In the genomic region with DNA sequence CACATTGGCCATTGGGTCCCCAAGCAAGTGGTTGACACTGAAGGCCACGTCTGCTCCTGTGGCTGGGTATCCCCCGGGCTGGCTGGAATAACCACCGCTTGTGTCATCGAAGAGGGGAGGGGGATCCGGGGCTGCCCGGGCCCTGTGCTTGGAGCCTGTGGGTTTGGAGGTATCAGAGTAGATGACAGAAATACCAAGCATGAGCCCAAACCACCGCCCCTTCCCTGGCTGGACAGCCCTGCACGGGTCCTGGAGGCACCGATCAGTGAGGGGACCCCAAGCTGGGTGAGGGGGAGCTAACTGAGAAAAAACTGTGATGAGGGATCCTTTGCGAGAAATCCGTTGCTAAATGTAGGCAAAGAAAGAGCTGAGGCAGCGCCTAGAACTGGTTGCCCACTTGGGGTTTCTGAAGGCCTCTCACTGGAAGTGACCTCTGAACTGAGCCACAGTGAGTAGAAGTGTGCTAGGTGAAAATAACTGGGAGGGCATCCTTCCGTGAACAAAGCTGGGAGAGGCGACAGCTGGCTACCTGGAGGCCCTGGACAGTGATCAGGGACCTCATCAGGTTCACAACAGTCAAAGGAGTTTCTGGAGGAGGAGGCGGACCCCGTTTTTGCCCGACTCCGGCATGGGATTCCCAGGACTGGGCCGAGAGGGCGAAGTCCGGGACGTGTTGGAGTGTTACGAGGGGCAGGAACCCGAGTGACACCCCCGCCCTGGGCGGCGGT, we compare ENCODE assay signal across 1 cellular context.
TF ChIP-seq lines count a peak whose summit lies in the region.

No MANE protein-coding gene starts in this region.

TF ChIP-seq in HepG2, 621 proteins besides CTCF, POLR2A, EP300 and RAD21 (continued from another document and continues in another):
- TF ChIP-seq, protein P1, sequence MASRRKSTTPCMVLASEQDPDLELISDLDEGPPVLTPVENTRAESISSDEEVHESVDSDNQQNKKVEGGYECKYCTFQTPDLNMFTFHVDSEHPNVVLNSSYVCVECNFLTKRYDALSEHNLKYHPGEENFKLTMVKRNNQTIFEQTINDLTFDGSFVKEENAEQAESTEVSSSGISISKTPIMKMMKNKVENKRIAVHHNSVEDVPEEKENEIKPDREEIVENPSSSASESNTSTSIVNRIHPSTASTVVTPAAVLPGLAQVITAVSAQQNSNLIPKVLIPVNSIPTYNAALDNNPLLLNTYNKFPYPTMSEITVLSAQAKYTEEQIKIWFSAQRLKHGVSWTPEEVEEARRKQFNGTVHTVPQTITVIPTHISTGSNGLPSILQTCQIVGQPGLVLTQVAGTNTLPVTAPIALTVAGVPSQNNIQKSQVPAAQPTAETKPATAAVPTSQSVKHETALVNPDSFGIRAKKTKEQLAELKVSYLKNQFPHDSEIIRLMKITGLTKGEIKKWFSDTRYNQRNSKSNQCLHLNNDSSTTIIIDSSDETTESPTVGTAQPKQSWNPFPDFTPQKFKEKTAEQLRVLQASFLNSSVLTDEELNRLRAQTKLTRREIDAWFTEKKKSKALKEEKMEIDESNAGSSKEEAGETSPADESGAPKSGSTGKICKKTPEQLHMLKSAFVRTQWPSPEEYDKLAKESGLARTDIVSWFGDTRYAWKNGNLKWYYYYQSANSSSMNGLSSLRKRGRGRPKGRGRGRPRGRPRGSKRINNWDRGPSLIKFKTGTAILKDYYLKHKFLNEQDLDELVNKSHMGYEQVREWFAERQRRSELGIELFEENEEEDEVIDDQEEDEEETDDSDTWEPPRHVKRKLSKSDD (CRISPR knock-in tag; IDR thresholded peaks at IDR 0.05; ENCODE audit: low read depth) = no peak
- TF ChIP-seq ZNF441 (CRISPR knock-in tag; IDR thresholded peaks at IDR 0.05; ENCODE audit: borderline replicate concordance) (peak; percentile 60; the same call in 1 of the 2 replicates), MED13 (CRISPR knock-in tag; IDR thresholded peaks at IDR 0.05) (peak; percentile 65; the same call in 1 of the 2 replicates), RCOR2 (CRISPR knock-in tag; IDR thresholded peaks at IDR 0.05) (no peak), EZH2 (conservative IDR thresholded peaks at IDR 0.05; ENCODE audit: low read depth, low read length) (no peak), ZNF766 (CRISPR knock-in tag; IDR thresholded peaks at IDR 0.05; ENCODE audit: borderline replicate concordance) (0 out of 2 replicates have a peak, but pooled peaks have one; percentile 6), ZSCAN29 (CRISPR knock-in tag; conservative IDR thresholded peaks at IDR 0.05) (no peak), ZNF24 (IDR thresholded peaks at IDR 0.05) (no peak), TMF1 (CRISPR knock-in tag; IDR thresholded peaks at IDR 0.05; ENCODE audit: low read depth) (no peak; the same call in 1 of the 2 replicates), NFATC3 (CRISPR knock-in tag; IDR thresholded peaks at IDR 0.05) (no peak), KLF12 (CRISPR knock-in tag; IDR thresholded peaks at IDR 0.05; ENCODE audit: borderline replicate concordance) (0 out of 2 replicates have a peak, but pooled peaks have one; percentile 29), ZNF790 (CRISPR knock-in tag; IDR thresholded peaks at IDR 0.05; ENCODE audit: borderline replicate concordance) (no peak), ZNF816 (CRISPR knock-in tag; IDR thresholded peaks at IDR 0.05; ENCODE audit: borderline replicate concordance) (no peak), ZNF891 (CRISPR knock-in tag; IDR thresholded peaks at IDR 0.05) (peak; percentile 4; the same call in 1 of the 2 replicates), EED (CRISPR knock-in tag; IDR thresholded peaks at IDR 0.05) (0 out of 2 replicates have a peak, but pooled peaks have one; percentile 31), KDM6A (CRISPR knock-in tag; IDR thresholded peaks at IDR 0.05; ENCODE audit: low read depth) (no peak), ZNF547 (CRISPR knock-in tag; IDR thresholded peaks at IDR 0.05) (no peak), PHF8 (CRISPR knock-in tag; IDR thresholded peaks at IDR 0.05) (peak; percentile 49; the same call in 1 of the 2 replicates), ZNF501 (CRISPR knock-in tag; IDR thresholded peaks at IDR 0.05) (peak; percentile 46; the same call in 1 of the 2 replicates), RBFOX2 (IDR thresholded peaks at IDR 0.05; ENCODE audit: low read depth, low read length) (no peak), MYNN (CRISPR knock-in tag; IDR thresholded peaks at IDR 0.05; ENCODE audit: low read depth) (0 out of 2 replicates have a peak, but pooled peaks have one; percentile 40), ZNF136 (CRISPR knock-in tag; IDR thresholded peaks at IDR 0.05; ENCODE audit: low read depth) (no peak), RFX3 (CRISPR knock-in tag; IDR thresholded peaks at IDR 0.05) (no peak), STAG1 (CRISPR knock-in tag; IDR thresholded peaks at IDR 0.05) (no peak)
- TF ChIP-seq, protein P2, sequence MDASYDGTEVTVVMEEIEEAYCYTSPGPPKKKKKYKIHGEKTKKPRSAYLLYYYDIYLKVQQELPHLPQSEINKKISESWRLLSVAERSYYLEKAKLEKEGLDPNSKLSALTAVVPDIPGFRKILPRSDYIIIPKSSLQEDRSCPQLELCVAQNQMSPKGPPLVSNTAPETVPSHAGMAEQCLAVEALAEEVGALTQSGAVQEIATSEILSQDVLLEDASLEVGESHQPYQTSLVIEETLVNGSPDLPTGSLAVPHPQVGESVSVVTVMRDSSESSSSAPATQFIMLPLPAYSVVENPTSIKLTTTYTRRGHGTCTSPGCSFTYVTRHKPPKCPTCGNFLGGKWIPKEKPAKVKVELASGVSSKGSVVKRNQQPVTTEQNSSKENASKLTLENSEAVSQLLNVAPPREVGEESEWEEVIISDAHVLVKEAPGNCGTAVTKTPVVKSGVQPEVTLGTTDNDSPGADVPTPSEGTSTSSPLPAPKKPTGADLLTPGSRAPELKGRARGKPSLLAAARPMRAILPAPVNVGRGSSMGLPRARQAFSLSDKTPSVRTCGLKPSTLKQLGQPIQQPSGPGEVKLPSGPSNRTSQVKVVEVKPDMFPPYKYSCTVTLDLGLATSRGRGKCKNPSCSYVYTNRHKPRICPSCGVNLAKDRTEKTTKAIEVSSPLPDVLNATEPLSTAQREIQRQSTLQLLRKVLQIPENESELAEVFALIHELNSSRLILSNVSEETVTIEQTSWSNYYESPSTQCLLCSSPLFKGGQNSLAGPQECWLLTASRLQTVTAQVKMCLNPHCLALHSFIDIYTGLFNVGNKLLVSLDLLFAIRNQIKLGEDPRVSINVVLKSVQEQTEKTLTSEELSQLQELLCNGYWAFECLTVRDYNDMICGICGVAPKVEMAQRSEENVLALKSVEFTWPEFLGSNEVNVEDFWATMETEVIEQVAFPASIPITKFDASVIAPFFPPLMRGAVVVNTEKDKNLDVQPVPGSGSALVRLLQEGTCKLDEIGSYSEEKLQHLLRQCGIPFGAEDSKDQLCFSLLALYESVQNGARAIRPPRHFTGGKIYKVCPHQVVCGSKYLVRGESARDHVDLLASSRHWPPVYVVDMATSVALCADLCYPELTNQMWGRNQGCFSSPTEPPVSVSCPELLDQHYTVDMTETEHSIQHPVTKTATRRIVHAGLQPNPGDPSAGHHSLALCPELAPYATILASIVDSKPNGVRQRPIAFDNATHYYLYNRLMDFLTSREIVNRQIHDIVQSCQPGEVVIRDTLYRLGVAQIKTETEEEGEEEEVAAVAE (CRISPR knock-in tag; IDR thresholded peaks at IDR 0.05; ENCODE audit: borderline replicate concordance) = 0 out of 2 replicates have a peak, but pooled peaks have one; percentile 4
- TF ChIP-seq, protein P3, sequence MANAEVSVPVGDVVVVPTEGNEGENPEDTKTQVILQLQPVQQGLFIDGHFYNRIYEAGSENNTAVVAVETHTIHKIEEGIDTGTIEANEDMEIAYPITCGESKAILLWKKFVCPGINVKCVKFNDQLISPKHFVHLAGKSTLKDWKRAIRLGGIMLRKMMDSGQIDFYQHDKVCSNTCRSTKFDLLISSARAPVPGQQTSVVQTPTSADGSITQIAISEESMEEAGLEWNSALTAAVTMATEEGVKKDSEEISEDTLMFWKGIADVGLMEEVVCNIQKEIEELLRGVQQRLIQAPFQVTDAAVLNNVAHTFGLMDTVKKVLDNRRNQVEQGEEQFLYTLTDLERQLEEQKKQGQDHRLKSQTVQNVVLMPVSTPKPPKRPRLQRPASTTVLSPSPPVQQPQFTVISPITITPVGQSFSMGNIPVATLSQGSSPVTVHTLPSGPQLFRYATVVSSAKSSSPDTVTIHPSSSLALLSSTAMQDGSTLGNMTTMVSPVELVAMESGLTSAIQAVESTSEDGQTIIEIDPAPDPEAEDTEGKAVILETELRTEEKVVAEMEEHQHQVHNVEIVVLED (CRISPR knock-in tag; IDR thresholded peaks at IDR 0.05; ENCODE audit: borderline replicate concordance) = no peak
- TF ChIP-seq, protein P4, sequence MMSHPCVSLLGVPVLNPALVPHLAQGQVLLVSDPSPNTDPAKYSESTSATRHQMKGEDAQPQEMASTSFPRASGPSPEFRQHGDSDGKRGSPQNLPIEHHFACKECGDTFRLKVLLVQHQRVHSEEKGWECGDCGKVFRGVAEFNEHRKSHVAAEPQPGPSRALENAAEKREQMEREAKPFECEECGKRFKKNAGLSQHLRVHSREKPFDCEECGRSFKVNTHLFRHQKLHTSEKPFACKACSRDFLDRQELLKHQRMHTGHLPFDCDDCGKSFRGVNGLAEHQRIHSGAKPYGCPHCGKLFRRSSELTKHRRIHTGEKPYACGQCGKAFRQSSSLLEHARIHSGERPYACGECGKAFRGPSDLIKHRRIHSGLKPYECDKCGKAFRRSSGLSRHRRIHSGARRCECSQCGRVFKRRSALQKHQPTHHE (CRISPR knock-in tag; IDR thresholded peaks at IDR 0.05; ENCODE audit: borderline replicate concordance) = no peak
- TF ChIP-seq, protein P5, sequence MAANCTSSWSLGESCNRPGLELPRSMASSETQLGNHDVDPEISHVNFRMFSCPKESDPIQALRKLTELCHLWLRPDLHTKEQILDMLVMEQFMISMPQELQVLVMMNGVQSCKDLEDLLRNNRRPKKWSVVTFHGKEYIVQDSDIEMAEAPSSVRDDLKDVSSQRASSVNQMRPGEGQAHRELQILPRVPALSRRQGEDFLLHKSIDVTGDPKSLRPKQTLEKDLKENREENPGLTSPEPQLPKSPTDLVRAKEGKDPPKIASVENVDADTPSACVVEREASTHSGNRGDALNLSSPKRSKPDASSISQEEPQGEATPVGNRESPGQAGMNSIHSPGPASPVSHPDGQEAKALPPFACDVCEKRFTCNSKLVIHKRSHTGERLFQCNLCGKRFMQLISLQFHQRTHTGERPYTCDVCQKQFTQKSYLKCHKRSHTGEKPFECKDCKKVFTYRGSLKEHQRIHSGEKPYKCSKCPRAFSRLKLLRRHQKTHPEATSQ (CRISPR knock-in tag; IDR thresholded peaks at IDR 0.05; ENCODE audit: borderline replicate concordance) = no peak
- TF ChIP-seq, protein P6, sequence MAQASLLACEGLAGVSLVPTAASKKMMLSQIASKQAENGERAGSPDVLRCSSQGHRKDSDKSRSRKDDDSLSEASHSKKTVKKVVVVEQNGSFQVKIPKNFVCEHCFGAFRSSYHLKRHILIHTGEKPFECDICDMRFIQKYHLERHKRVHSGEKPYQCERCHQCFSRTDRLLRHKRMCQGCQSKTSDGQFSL (CRISPR knock-in tag; IDR thresholded peaks at IDR 0.05) = no peak
- TF ChIP-seq, protein P7, sequence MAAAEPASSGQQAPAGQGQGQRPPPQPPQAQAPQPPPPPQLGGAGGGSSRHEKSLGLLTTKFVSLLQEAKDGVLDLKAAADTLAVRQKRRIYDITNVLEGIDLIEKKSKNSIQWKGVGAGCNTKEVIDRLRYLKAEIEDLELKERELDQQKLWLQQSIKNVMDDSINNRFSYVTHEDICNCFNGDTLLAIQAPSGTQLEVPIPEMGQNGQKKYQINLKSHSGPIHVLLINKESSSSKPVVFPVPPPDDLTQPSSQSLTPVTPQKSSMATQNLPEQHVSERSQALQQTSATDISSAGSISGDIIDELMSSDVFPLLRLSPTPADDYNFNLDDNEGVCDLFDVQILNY (CRISPR knock-in tag; conservative IDR thresholded peaks at IDR 0.05) = no peak
- TF ChIP-seq, protein P8, sequence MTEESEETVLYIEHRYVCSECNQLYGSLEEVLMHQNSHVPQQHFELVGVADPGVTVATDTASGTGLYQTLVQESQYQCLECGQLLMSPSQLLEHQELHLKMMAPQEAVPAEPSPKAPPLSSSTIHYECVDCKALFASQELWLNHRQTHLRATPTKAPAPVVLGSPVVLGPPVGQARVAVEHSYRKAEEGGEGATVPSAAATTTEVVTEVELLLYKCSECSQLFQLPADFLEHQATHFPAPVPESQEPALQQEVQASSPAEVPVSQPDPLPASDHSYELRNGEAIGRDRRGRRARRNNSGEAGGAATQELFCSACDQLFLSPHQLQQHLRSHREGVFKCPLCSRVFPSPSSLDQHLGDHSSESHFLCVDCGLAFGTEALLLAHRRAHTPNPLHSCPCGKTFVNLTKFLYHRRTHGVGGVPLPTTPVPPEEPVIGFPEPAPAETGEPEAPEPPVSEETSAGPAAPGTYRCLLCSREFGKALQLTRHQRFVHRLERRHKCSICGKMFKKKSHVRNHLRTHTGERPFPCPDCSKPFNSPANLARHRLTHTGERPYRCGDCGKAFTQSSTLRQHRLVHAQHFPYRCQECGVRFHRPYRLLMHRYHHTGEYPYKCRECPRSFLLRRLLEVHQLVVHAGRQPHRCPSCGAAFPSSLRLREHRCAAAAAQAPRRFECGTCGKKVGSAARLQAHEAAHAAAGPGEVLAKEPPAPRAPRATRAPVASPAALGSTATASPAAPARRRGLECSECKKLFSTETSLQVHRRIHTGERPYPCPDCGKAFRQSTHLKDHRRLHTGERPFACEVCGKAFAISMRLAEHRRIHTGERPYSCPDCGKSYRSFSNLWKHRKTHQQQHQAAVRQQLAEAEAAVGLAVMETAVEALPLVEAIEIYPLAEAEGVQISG (CRISPR knock-in tag; IDR thresholded peaks at IDR 0.05) = no peak
- TF ChIP-seq, protein P9, sequence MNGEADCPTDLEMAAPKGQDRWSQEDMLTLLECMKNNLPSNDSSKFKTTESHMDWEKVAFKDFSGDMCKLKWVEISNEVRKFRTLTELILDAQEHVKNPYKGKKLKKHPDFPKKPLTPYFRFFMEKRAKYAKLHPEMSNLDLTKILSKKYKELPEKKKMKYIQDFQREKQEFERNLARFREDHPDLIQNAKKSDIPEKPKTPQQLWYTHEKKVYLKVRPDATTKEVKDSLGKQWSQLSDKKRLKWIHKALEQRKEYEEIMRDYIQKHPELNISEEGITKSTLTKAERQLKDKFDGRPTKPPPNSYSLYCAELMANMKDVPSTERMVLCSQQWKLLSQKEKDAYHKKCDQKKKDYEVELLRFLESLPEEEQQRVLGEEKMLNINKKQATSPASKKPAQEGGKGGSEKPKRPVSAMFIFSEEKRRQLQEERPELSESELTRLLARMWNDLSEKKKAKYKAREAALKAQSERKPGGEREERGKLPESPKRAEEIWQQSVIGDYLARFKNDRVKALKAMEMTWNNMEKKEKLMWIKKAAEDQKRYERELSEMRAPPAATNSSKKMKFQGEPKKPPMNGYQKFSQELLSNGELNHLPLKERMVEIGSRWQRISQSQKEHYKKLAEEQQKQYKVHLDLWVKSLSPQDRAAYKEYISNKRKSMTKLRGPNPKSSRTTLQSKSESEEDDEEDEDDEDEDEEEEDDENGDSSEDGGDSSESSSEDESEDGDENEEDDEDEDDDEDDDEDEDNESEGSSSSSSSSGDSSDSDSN (CRISPR knock-in tag; IDR thresholded peaks at IDR 0.05) = no peak
- TF ChIP-seq, protein P10, sequence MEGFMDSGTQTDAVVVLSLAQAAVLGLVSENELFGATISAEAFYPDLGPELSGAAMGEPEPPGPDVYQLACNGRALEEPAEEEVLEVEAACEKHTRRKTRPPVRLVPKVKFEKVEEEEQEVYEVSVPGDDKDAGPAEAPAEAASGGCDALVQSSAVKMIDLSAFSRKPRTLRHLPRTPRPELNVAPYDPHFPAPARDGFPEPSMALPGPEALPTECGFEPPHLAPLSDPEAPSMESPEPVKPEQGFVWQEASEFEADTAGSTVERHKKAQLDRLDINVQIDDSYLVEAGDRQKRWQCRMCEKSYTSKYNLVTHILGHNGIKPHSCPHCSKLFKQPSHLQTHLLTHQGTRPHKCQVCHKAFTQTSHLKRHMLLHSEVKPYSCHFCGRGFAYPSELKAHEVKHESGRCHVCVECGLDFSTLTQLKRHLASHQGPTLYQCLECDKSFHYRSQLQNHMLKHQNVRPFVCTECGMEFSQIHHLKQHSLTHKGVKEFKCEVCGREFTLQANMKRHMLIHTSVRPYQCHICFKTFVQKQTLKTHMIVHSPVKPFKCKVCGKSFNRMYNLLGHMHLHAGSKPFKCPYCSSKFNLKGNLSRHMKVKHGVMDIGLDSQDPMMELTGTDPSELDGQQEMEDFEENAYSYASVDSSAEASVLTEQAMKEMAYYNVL (CRISPR knock-in tag; IDR thresholded peaks at IDR 0.05; ENCODE audit: borderline replicate concordance) = peak; percentile 58; the same call in 1 of the 2 replicates
